In genomic region chr13:66657165-66657895, GRCh38 we compare ENCODE assay signal across 8 cellular contexts.
A peak's percentile ranks its signal among the peaks of the same experiment; 100 is the strongest.
DNase-seq lines count a peak whose midpoint lies in the region; ATAC-seq, FAIRE-seq and TF ChIP-seq lines count a peak whose summit lies in the region.

No MANE protein-coding gene starts in this region.

- no peak for TF ChIP-seq POLR2A in GM12892 (IDR thresholded peaks at IDR 0.05; ENCODE audit: low read depth, low read length)

- H3K36me3 Mint-ChIP-seq in effector memory CD8-positive, alpha-beta T cell (ENCODE audit: insufficient read depth), result no peaks in the 10 kb centered on the region

- DNase-seq in HS-5 (ENCODE audit: low read depth) (peak; percentile 83), Panc1 (ENCODE audit: low read depth, low spot score) (peak; percentile 89), fibroblast of the conjunctiva (ENCODE audit: low read depth) (peak; percentile 89), psoas muscle (peak; percentile 64 to 69), HuH-7 (ENCODE audit: low spot score) (no peak), GM12892 (ENCODE audit: insufficient read length) (no peak)
- DNase-seq in effector memory CD8-positive, alpha-beta T cell, result no peak
- no peak for DNase-seq in activated CD8-positive, alpha-beta memory T cell treated with anti-CD3 and anti-CD28 coated beads, Interleukin-2, amount 50 U/mL, for 48 hours

- peaks cover 4 to 8% of the 10 kb centered on the region in 2 donors for H3K9me3 Mint-ChIP-seq in effector memory CD8-positive, alpha-beta T cell

- H3K27ac ChIP-seq in Panc1 (ENCODE audit: low read length) (no peak overlapping the region; the same call in 1 of the 2 replicates), psoas muscle (no peak overlapping the region)

- no peaks in the 10 kb centered on the region for H3K27me3 Mint-ChIP-seq in effector memory CD8-positive, alpha-beta T cell

- in situ Hi-C loops in Panc1 (cut with HindIII; ENCODE audit: low pct_unique_long_range_greater_than_20kb, low sequenced_read_pairs), result no loop called here

- POLR2A ChIA-PET in Panc1 (lab: Charles Lee), result interaction anchor here (0.5 kb wide), 1 partner anchor 361 kb away, joined by 4 read pairs; no protein-coding TSS in a partner anchor

- ATAC-seq in Panc1 (peak; percentile 89), psoas muscle (peak; percentile 50 to 73 (median 56))
- ATAC-seq in effector memory CD8-positive, alpha-beta T cell (replicated peaks), result no peak

- intact Hi-C loops in Panc1 (cut with micrococcal nuclease; ENCODE audit: unreplicated experiment), result no loop called here
- intact Hi-C loops in psoas muscle (cut with DNase I), result no loop called here

- FAIRE-seq in GM12892 (lab: Jason Lieb, UNC), result no peak

- no peak overlapping the region for H3K27ac Mint-ChIP-seq in effector memory CD8-positive, alpha-beta T cell

- no peaks in the 10 kb centered on the region for H3K36me3 ChIP-seq in Panc1 (ENCODE audit: control insufficient read depth, insufficient read depth, low read length)
- H3K36me3 ChIP-seq in psoas muscle (ENCODE audit: insufficient read depth in 1 of 2, low read depth in 1 of 2), result no peaks in the 10 kb centered on the region

- CTCF ChIA-PET in Panc1 (lab: Charles Lee), result no interaction called here

- H3K9me3 ChIP-seq in Panc1 (ENCODE audit: control insufficient read depth, insufficient read depth, low read depth, low read length), result no peaks in the 10 kb centered on the region
- no peaks in the 10 kb centered on the region for H3K9me3 ChIP-seq in psoas muscle

- TF ChIP-seq CTCF in Panc1 (IDR thresholded peaks at IDR 0.05) (0 out of 2 replicates have a peak, but pooled peaks have one; percentile 9), psoas muscle (IDR thresholded peaks at IDR 0.05) (no peak)

- H3K4me3 ChIP-seq in Panc1 (ENCODE audit: low read depth in 2 of 2, low read length in 2 of 2), result peak overlapping the region in 1 of 2 experiments; percentile 23; a peak in 1 of 4 replicates
- no peak overlapping the region for H3K4me3 ChIP-seq in psoas muscle

- peaks cover 15% of the 10 kb centered on the region for H3K4me1 ChIP-seq in Panc1 (ENCODE audit: control insufficient read depth, insufficient read depth, low read length)
- H3K4me1 ChIP-seq in psoas muscle, result no peaks in the 10 kb centered on the region

- no peak overlapping the region for H3K4me3 Mint-ChIP-seq in effector memory CD8-positive, alpha-beta T cell

- BruUV-seq in Panc1 (replicated peaks; lab: Mats Ljungman, UMichigan), result no TSS peak

- no peaks in the 10 kb centered on the region for H3K27me3 ChIP-seq in Panc1 (ENCODE audit: control insufficient read depth, insufficient read depth, low read length)
- H3K27me3 ChIP-seq in psoas muscle (ENCODE audit: insufficient read depth in 3 of 3, low read length in 2 of 3), result no peaks in the 10 kb centered on the region

- 29 to 36% (median 34%) methylated on average over 6 of the region's 6 CpGs for WGBS in psoas muscle, 3 donors

- no peaks in the 10 kb centered on the region for H3K4me1 Mint-ChIP-seq in effector memory CD8-positive, alpha-beta T cell (ENCODE audit: low read depth in 2 of 2)

Comparison
In these comparisons a context has a peak if more than half of its experiments do, and no peak if none do; other contexts are left out.
1. DNase-seq: peak in HS-5 (single experiment), Panc1 (single experiment), fibroblast of the conjunctiva (single experiment) and psoas muscle (2 of 2); none in HuH-7 (single experiment), effector memory CD8-positive, alpha-beta T cell (0 of 3), activated CD8-positive, alpha-beta memory T cell treated with anti-CD3 and anti-CD28 coated beads, Interleukin-2, amount 50 U/mL, for 48 hours (single experiment) and GM12892 (single experiment).